Comparison of ENCODE assay signal across 23 cellular contexts in the genomic region with DNA sequence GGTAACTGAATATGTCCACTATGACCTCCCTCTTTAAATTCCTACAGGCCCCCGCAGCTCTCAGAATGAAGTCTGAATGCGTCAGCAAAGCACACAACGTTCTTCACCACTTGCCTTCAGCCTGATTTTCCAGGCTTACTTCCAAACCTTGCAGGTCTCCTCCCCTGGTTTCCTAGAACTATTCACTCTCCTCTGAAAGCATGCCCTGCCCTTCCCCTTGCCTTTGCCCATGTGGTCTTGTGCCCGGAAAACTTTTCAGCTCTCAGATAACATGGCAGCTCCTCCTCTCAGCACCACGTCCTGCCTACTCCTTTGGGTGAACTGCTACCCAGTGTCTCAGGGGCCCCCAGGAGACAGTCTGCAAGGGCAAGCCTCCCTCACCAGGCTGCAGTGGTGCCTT.
DNase-seq lines count a peak whose midpoint lies in the region; ATAC-seq and TF ChIP-seq lines count a peak whose summit lies in the region.
"Had no signal": no experiment of that assay in that cellular context is flagged by ENCODE, and none has a peak within 500 bp of the region (broad histone marks: within the 10 kb centered on the region; RNA-seq: fewer than 3 reads in every experiment).

No MANE protein-coding gene starts in this region.

- peak overlapping the region in 3 of 5 experiments; percentile 46 to 97 (median 95) for H3K27ac Mint-ChIP-seq in brain
- H3K27ac Mint-ChIP-seq: activated B cell treated with CpG ODN at 0.5 μM for 24 hours; activated naive CD8-positive, alpha-beta T cell; activated T-helper 1 cell treated with anti-CD3 and anti-CD28 coated beads, Interleukin-12 subunit alpha, Interleukin-12 subunit beta, Interleukin-2, Interleukin-4 antibody, amounts not matched to agents 30 ng/mL and 10 ng/mL and 1 ng/mL, durations not matched to agents 14 hours and 24 hours and 36 hours; B cell; T-helper 2 cell treated with Interferon-gamma antibody and Interleukin-4, amounts not matched to agents 5 μg/mL and 100 μg/mL, for 36 hours had no signal

- peak overlapping the region; percentile 45 for H2AFZ ChIP-seq in neuronal stem cell (ENCODE audit: low read length)

- H3K9me3 ChIP-seq in neuronal stem cell (replicated peaks in 1 of 2; ENCODE audit: control insufficient read depth in 2 of 2, insufficient read depth in 1 of 2, low read depth in 1 of 2, low read length in 2 of 2): peaks cover 2 to 4% of the 10 kb centered on the region in 2 donors
- H3K9me3 ChIP-seq: ovary had no signal

- H2BK5ac ChIP-seq in neuronal stem cell (ENCODE audit: low read length): no peak overlapping the region

- DNase-seq in Ammon's horn (ENCODE audit: low spot score) (peak; percentile 36), Right ventricle myocardium superior (peak; percentile 46), neuronal stem cell (ENCODE audit: low spot score) (no peak), NCI-H2196 treated with DMSO at 0.1 percent for 48 hours (lab: John Stamatoyannopoulos, UW; ENCODE audit: unreplicated experiment) (no peak)
- DNase-seq in stimulated activated CD4-positive, alpha-beta T cell treated with anti-CD3 and anti-CD28 coated beads, Interleukin-1b, Interleukin-23, amount 100 ng/mL, for 48 hours: no peak
- DNase-seq: activated B cell treated with CpG ODN at 0.5 μM for 24 hours; activated CD8-positive, alpha-beta memory T cell treated with anti-CD3 and anti-CD28 coated beads for 24 hours; kidney glomerular epithelial cell; NCI-H1436 treated with DMSO at 0.1 percent for 48 hours; NCI-H2171 treated with DMSO at 0.1 percent for 48 hours; NCI-H82; stimulated activated CD4-positive, alpha-beta T cell treated with anti-CD3 and anti-CD28 coated beads, Interleukin-2, amount 100 ng/mL, for 48 hours had no signal

- H3K4me1 Mint-ChIP-seq in brain: peaks cover 51% of the 10 kb centered on the region
- H3K4me1 Mint-ChIP-seq: activated B cell treated with CpG ODN at 0.5 μM for 24 hours, B cell had no signal

- no peak overlapping the region for H3K27ac ChIP-seq in neuronal stem cell (replicated peaks; ENCODE audit: low read length)
- H3K27ac ChIP-seq: 22Rv1, ovary had no signal

- no peak overlapping the region for H2BK120ac ChIP-seq in neuronal stem cell (ENCODE audit: low read depth, low read length)

- H2AK5ac ChIP-seq in neuronal stem cell (ENCODE audit: low read depth, low read length): no peak overlapping the region

- peak overlapping the region; percentile 18 for H2BK12ac ChIP-seq in neuronal stem cell (ENCODE audit: low read length)

- H3K4me1 ChIP-seq in neuronal stem cell (ENCODE audit: control insufficient read depth in 2 of 2, insufficient read depth in 1 of 2, low read depth in 1 of 2, low read length in 2 of 2): peaks cover 0 to 30% of the 10 kb centered on the region in 2 donors

- H3K9ac ChIP-seq in neuronal stem cell (ENCODE audit: low read depth, low read length, poor library complexity): no peak overlapping the region

- no peak overlapping the region for H4K8ac ChIP-seq in neuronal stem cell (ENCODE audit: low read depth, low read length)

- no peak overlapping the region for H3K4ac ChIP-seq in neuronal stem cell (ENCODE audit: low read length)

- H3K27me3 Mint-ChIP-seq in brain: no peaks in the 10 kb centered on the region
- H3K27me3 Mint-ChIP-seq: activated B cell treated with CpG ODN at 0.5 μM for 24 hours, B cell had no signal

- peaks cover 10 to 26% (median 12%) of the 10 kb centered on the region in 5 experiments for H3K9me3 Mint-ChIP-seq in brain
- H3K9me3 Mint-ChIP-seq: activated B cell treated with CpG ODN at 0.5 μM for 24 hours had no signal

- H3K36me3 ChIP-seq in neuronal stem cell (replicated peaks in 1 of 2; ENCODE audit: control insufficient read depth in 2 of 2, insufficient read depth in 2 of 2, low read length in 2 of 2): no peaks in the 10 kb centered on the region
- H3K36me3 ChIP-seq: ovary had no signal

- H3K4me3 Mint-ChIP-seq in brain: no peak overlapping the region
- H3K4me3 Mint-ChIP-seq: activated B cell treated with CpG ODN at 0.5 μM for 24 hours; activated naive CD8-positive, alpha-beta T cell; activated T-helper 1 cell treated with anti-CD3 and anti-CD28 coated beads, Interleukin-12 subunit alpha, Interleukin-12 subunit beta, Interleukin-2, Interleukin-4 antibody, amounts not matched to agents 30 ng/mL and 10 ng/mL and 1 ng/mL, durations not matched to agents 14 hours and 24 hours and 36 hours; B cell; T-helper 2 cell treated with Interferon-gamma antibody and Interleukin-4, amounts not matched to agents 5 μg/mL and 100 μg/mL, for 36 hours had no signal

- H2BK15ac ChIP-seq in neuronal stem cell (ENCODE audit: low read length): no peak overlapping the region

- no CpG with 5 or more reads among the region's 5 CpGs for WGBS in neuronal stem cell (ENCODE audit: extremely low coverage in 2 of 2, insufficient read length in 2 of 2, insufficient replicate concordance in 1 of 2), 2 donors

- ATAC-seq in Right ventricle myocardium superior (ENCODE audit: poor library complexity): peak; percentile 93
- no peak for ATAC-seq in HG03565 (IDR thresholded peaks at IDR 0.05; ENCODE audit: unreplicated experiment)
- no peak for ATAC-seq in GM21447 (IDR thresholded peaks at IDR 0.05; ENCODE audit: unreplicated experiment)
- ATAC-seq: Panc1 had no signal

- no peak overlapping the region for H3K4me2 ChIP-seq in neuronal stem cell (ENCODE audit: insufficient read depth, low read length, poor library complexity, severe bottlenecking)

- intact Hi-C loops in Right ventricle myocardium superior (cut with DNase I): no loop called here

- H3K14ac ChIP-seq in neuronal stem cell (ENCODE audit: low read length): no peak overlapping the region

- H3K18ac ChIP-seq in neuronal stem cell (ENCODE audit: low read length): peak overlapping the region; percentile 19

- H4K91ac ChIP-seq in neuronal stem cell (ENCODE audit: low read depth, low read length, poor library complexity): no peak overlapping the region

- no peak overlapping the region for H3K4me3 ChIP-seq in neuronal stem cell (ENCODE audit: low read length in 2 of 2)
- H3K4me3 ChIP-seq: ovary, SK-N-MC had no signal

- H3K36me3 Mint-ChIP-seq in brain: peaks cover 4% of the 10 kb centered on the region
- H3K36me3 Mint-ChIP-seq: activated naive CD8-positive, alpha-beta T cell had no signal

- no peaks in the 10 kb centered on the region for H3K27me3 ChIP-seq in neuronal stem cell (ENCODE audit: control insufficient read depth in 3 of 3, insufficient read depth in 3 of 3, low read depth in 1 of 3, low read length in 3 of 3)
- H3K27me3 ChIP-seq: ovary had no signal

- H3K23ac ChIP-seq in neuronal stem cell (ENCODE audit: low read depth, low read length, poor library complexity): no peak overlapping the region

- no peaks in the 10 kb centered on the region for H3K79me1 ChIP-seq in neuronal stem cell (ENCODE audit: low read depth, low read length)

- TF ChIP-seq CTCF in brain (conservative IDR thresholded peaks at IDR 0.05): no peak

Comparison
In these comparisons a context has a peak if more than half of its experiments do, and no peak if none do; other contexts are left out.
1. DNase-seq: peak in Ammon's horn (single experiment) and Right ventricle myocardium superior (single experiment); none in neuronal stem cell (single experiment), stimulated activated CD4-positive, alpha-beta T cell treated with anti-CD3 and anti-CD28 coated beads, Interleukin-1b, Interleukin-23, amount 100 ng/mL, for 48 hours (single experiment) and NCI-H2196 treated with DMSO at 0.1 percent for 48 hours (single experiment).